Comparison of ENCODE assay signal across 11 cellular contexts in genomic region chr1:109912214-109912861, GRCh38. TPM values are rescaled to one million over a fixed set of nuclear protein-coding genes. Genes with fewer than 3 reads are reported as not detected.
A peak's percentile ranks its signal among the peaks of the same experiment; 100 is the strongest.
DNase-seq lines count a peak whose midpoint lies in the region; ATAC-seq and TF ChIP-seq lines count a peak whose summit lies in the region.
"Had no signal": no experiment of that assay in that cellular context is flagged by ENCODE, and none has a peak within 500 bp of the region (broad histone marks: within the 10 kb centered on the region; RNA-seq: fewer than 3 reads in every experiment).

No MANE protein-coding gene starts in this region.

- no peaks in the 10 kb centered on the region for H3K9me3 Mint-ChIP-seq in T-helper 1 cell treated with Interleukin-12 subunit alpha and Interleukin-12 subunit beta and Interleukin-4 antibody, amounts not matched to agents 30 μg/mL and 1 μg/mL, for 36 hours

- intact Hi-C loops in lower lobe of right lung (cut with DNase I) = loop anchor here (10.0 kb wide), 1 partner anchor 62 kb away; no protein-coding TSS in a partner anchor

- H3K27ac ChIP-seq in lower lobe of right lung (peak overlapping the region; percentile 76), suprapubic skin (peak overlapping the region; percentile 91)
- H3K27ac ChIP-seq: 22Rv1 had no signal

- H3K9me3 ChIP-seq in lower lobe of right lung (no peaks in the 10 kb centered on the region), suprapubic skin (no peaks in the 10 kb centered on the region)

- H3K4me1 Mint-ChIP-seq in T-helper 1 cell treated with Interleukin-12 subunit alpha and Interleukin-12 subunit beta and Interleukin-4 antibody, amounts not matched to agents 30 μg/mL and 1 μg/mL, for 36 hours (ENCODE audit: low read depth) = peaks cover 62% of the 10 kb centered on the region

- DNase-seq in T-helper 1 cell (no peak), astrocyte of the spinal cord (ENCODE audit: low read depth, low spot score) (no peak), lower lobe of right lung (no peak), suprapubic skin (ENCODE audit: low spot score in 2 of 2) (no peak), cortex of kidney (lab: John Stamatoyannopoulos, UW) (no peak), NCI-H2029 (lab: John Stamatoyannopoulos, UW) (no peak)
- DNase-seq: activated effector memory CD4-positive, alpha-beta T cell treated with Interleukin-2 at 50 U/mL for 16 hours; NCI-H510A had no signal

- H3K36me3 ChIP-seq in lower lobe of right lung = peaks cover 31% of the 10 kb centered on the region
- peaks cover 12% of the 10 kb centered on the region for H3K36me3 ChIP-seq in suprapubic skin

- H3K27me3 Mint-ChIP-seq in T-helper 1 cell treated with Interleukin-12 subunit alpha and Interleukin-12 subunit beta and Interleukin-4 antibody, amounts not matched to agents 30 μg/mL and 1 μg/mL, for 36 hours (ENCODE audit: low read depth) = no peaks in the 10 kb centered on the region

- in situ Hi-C loops in astrocyte of the spinal cord (cut with HindIII; ENCODE audit: low sequenced_read_pairs) = loop anchor here (25.0 kb wide), 1 partner anchor 125 kb away; no protein-coding TSS in a partner anchor

- H3K27ac Mint-ChIP-seq in T-helper 1 cell treated with Interleukin-12 subunit alpha and Interleukin-12 subunit beta and Interleukin-4 antibody, amounts not matched to agents 30 μg/mL and 1 μg/mL, for 36 hours = peak overlapping the region; percentile 87

- ATAC-seq in lower lobe of right lung (no peak), HG02970 (IDR thresholded peaks at IDR 0.05; ENCODE audit: low FRiP score, unreplicated experiment) (no peak)

- TF ChIP-seq POLR2A in suprapubic skin (IDR thresholded peaks at IDR 0.05) = no peak

- peak overlapping the region; percentile 91 for H3K4me3 Mint-ChIP-seq in T-helper 1 cell treated with Interleukin-12 subunit alpha and Interleukin-12 subunit beta and Interleukin-4 antibody, amounts not matched to agents 30 μg/mL and 1 μg/mL, for 36 hours

- H3K27me3 ChIP-seq in lower lobe of right lung (ENCODE audit: low read depth) (no peaks in the 10 kb centered on the region), suprapubic skin (no peaks in the 10 kb centered on the region)

- H3K36me3 Mint-ChIP-seq in T-helper 1 cell treated with Interleukin-12 subunit alpha and Interleukin-12 subunit beta and Interleukin-4 antibody, amounts not matched to agents 30 μg/mL and 1 μg/mL, for 36 hours (ENCODE audit: low read depth) = peaks cover 48% of the 10 kb centered on the region

- no peak for TF ChIP-seq CTCF in astrocyte of the spinal cord (IDR thresholded peaks at IDR 0.05; ENCODE audit: low read depth, low read length)
- no peak for TF ChIP-seq CTCF in lower lobe of right lung (IDR thresholded peaks at IDR 0.05)
- no peak for TF ChIP-seq CTCF in suprapubic skin (IDR thresholded peaks at IDR 0.05)

- H3K4me1 ChIP-seq in lower lobe of right lung (peaks cover 56% of the 10 kb centered on the region), suprapubic skin (peaks cover 53% of the 10 kb centered on the region)

- H3K4me3 ChIP-seq in astrocyte of the spinal cord (ENCODE audit: low read depth, low read length) = peak overlapping the region; percentile 83
- H3K4me3 ChIP-seq in lower lobe of right lung = peak overlapping the region; percentile 71
- H3K4me3 ChIP-seq in suprapubic skin = peak overlapping the region; percentile 79

- no peak for TF ChIP-seq EP300 in suprapubic skin (IDR thresholded peaks at IDR 0.05)

- WGBS in suprapubic skin = 51% methylated on average over 3 of the region's 4 CpGs

RNA-seq across cellular contexts. Expression of gene CSF1, which starts 1.7 kb away (rescaled TPM):
- 64.3 TPM for total RNA-seq in lower lobe of right lung
- 10 to 100 TPM; 12.6 to 39.1 (median 17.5) TPM for total RNA-seq in suprapubic skin
